ENCODE assay signal across 37 cellular contexts in genomic region chr11:107963091-107963490, GRCh38. TPM values are rescaled to one million over a fixed set of nuclear protein-coding genes. Genes with fewer than 3 reads are reported as not detected.
"Had no signal": no experiment of that assay in that cellular context is flagged by ENCODE, and none has a peak within 500 bp of the region (broad histone marks: within the 10 kb centered on the region; RNA-seq: fewer than 3 reads in every experiment).

No MANE protein-coding gene starts in this region.

- H3K27me3 ChIP-seq: MG63 had no signal

- H3K9me3 ChIP-seq: MG63 had no signal

- H3K27ac ChIP-seq: KMS-11 had no signal

- H3K4me3 ChIP-seq: MG63 had no signal

- H3K4me2 ChIP-seq: KMS-11 had no signal

- DNase-seq: Karpas-422, Kasumi-1, KG1, MG63, MM.1S, MV-4-11, NCI-H1048, NCI-H1092, NCI-H1092 treated with DMSO at 0.1 percent for 48 hours, NCI-H1105, NCI-H1105 treated with DMSO at 0.1 percent for 48 hours, NCI-H1417, NCI-H1417 treated with DMSO at 0.1 percent for 48 hours, NCI-H1436, NCI-H1436 treated with DMSO at 0.1 percent for 48 hours, NCI-H146, NCI-H1694, NCI-H1694 treated with DMSO at 0.1 percent for 48 hours, NCI-H187, NCI-H187 treated with DMSO at 0.1 percent for 48 hours, NCI-H1930, NCI-H2029, NCI-H2029 treated with DMSO at 0.1 percent for 48 hours, NCI-H2081, NCI-H2081 treated with DMSO at 0.1 percent for 48 hours, NCI-H2107, NCI-H2171, NCI-H2171 treated with DMSO at 0.1 percent for 48 hours, NCI-H2227 treated with DMSO at 0.1 percent for 48 hours, NCI-H226, NCI-H345, NCI-H446, NCI-H510A had no signal

- H3K36me3 ChIP-seq: MG63 had no signal

- H3K9ac ChIP-seq: KMS-11 had no signal

RNA-seq across cellular contexts. Expression of gene RAB39A, which starts 34.8 kb away (rescaled TPM):
- total RNA-seq: LHCN-M2, MCF 10A, NCI-H460 had no signal
